In the genomic region with DNA sequence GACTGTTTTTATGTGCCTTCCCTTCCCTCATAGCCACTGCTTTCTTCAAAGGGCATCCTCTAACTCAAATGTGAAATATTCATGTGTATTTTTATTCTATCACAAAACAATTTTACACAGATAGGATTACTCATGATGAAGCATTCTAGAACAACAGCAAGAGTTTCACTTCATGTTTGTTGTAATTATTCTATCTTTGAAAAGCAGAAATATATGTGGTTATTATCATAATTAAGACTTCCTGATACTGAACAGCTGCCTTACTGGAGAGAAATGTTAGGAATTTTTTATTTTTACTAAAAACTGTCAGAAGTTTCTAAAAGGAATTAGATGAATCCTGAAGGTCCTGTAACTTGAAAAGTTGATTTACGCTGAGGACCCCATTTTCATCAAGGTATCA, we compare ENCODE assay signal across 23 cellular contexts.
DNase-seq lines count a peak whose midpoint lies in the region; ATAC-seq and TF ChIP-seq lines count a peak whose summit lies in the region.
"Had no signal": no experiment of that assay in that cellular context is flagged by ENCODE, and none has a peak within 500 bp of the region (broad histone marks: within the 10 kb centered on the region; RNA-seq: fewer than 3 reads in every experiment).

No MANE protein-coding gene starts in this region.

- H3K4me3 Mint-ChIP-seq in chondrocyte (ENCODE audit: unreplicated experiment): no peak overlapping the region
- H3K4me3 Mint-ChIP-seq: CD4-positive, CD25-positive, alpha-beta regulatory T cell had no signal

- no peak overlapping the region for H3K4ac ChIP-seq in IMR-90 (ENCODE audit: low read depth, low read length)

- H3K9ac ChIP-seq in BLaER1 treated with 17β-estradiol and CSF1 and Interleukin-3, amounts not matched to agents 10 nM and 100 nM: peak overlapping the region in 2 of 11 experiments; percentile 36 to 47; a peak in 3 of 22 replicates
- H3K9ac ChIP-seq in IMR-90 (ENCODE audit: low read depth, low read length): no peak overlapping the region
- H3K9ac ChIP-seq: SK-N-SH had no signal

- peak overlapping the region; percentile 46 for H2BK5ac ChIP-seq in IMR-90 (ENCODE audit: low read depth, low read length, poor library complexity, severe bottlenecking)

- H3K27me3 Mint-ChIP-seq in chondrocyte (ENCODE audit: low read depth): no peaks in the 10 kb centered on the region

- H3K18ac ChIP-seq in IMR-90 (ENCODE audit: low read depth, low read length): peak overlapping the region; percentile 50; the same call in 1 of the 2 replicates

- dilution Hi-C loops in IMR-90 (cut with HindIII; ENCODE audit: low sequenced_read_pairs, unreplicated experiment): no loop called here

- in situ Hi-C loops in IMR-90 (cut with MboI; ENCODE audit: low sequenced_read_pairs): no loop called here

- peaks cover 51% of the 10 kb centered on the region for H3K36me3 Mint-ChIP-seq in chondrocyte (ENCODE audit: low read depth)
- H3K36me3 Mint-ChIP-seq: CD4-positive, CD25-positive, alpha-beta regulatory T cell had no signal

- no peak overlapping the region for H4K5ac ChIP-seq in IMR-90 (ENCODE audit: low read depth, low read length)

- H3K27me3 ChIP-seq in BLaER1 treated with 17β-estradiol and CSF1 and Interleukin-3, amounts not matched to agents 10 nM and 100 nM: no peaks in the 10 kb centered on the region
- H3K27me3 ChIP-seq in IMR-90 (ENCODE audit: control insufficient read depth, insufficient read depth, low read length) (no peaks in the 10 kb centered on the region), osteoblast (ENCODE audit: insufficient read depth, low read length) (no peaks in the 10 kb centered on the region)

- peaks cover 0 to 59% (median 30%) of the 10 kb centered on the region in 10 experiments; a peak in 12 of 20 replicates for H3K4me1 ChIP-seq in BLaER1 treated with 17β-estradiol and CSF1 and Interleukin-3, amounts not matched to agents 10 nM and 100 nM
- peaks cover 20% of the 10 kb centered on the region for H3K4me1 ChIP-seq in IMR-90 (ENCODE audit: control insufficient read depth, insufficient read depth, low read length)
- H3K4me1 ChIP-seq in osteoblast (ENCODE audit: insufficient read depth, low read length): peaks cover 48% of the 10 kb centered on the region

- no peak for TF ChIP-seq RAD21 in IMR-90 (IDR thresholded peaks at IDR 0.05; ENCODE audit: low read length)

- H2BK20ac ChIP-seq in IMR-90 (ENCODE audit: low read depth, low read length): no peak overlapping the region

- CTCF ChIA-PET in IMR-90 (lab: Yijun Ruan, JAX): interaction anchor here (0.6 kb wide), 1 partner anchor 153 kb away, joined by 5 read pairs; no protein-coding TSS in a partner anchor

- peaks cover 73% of the 10 kb centered on the region for H3K4me1 Mint-ChIP-seq in chondrocyte (ENCODE audit: low read depth)
- H3K4me1 Mint-ChIP-seq: CD4-positive, CD25-positive, alpha-beta regulatory T cell had no signal

- no peak overlapping the region for H2BK120ac ChIP-seq in IMR-90 (ENCODE audit: low read depth, low read length)

- no peak overlapping the region for H2AK5ac ChIP-seq in IMR-90 (ENCODE audit: low read depth, low read length)

- no peak for TF ChIP-seq POLR2A in IMR-90 (IDR thresholded peaks at IDR 0.05; ENCODE audit: low read depth, low read length)

- TF ChIP-seq CTCF in IMR-90 (conservative IDR thresholded peaks at IDR 0.05; ENCODE audit: low read depth, low read length): no peak
- TF ChIP-seq CTCF in chondrocyte (IDR thresholded peaks at IDR 0.05): no peak
- TF ChIP-seq CTCF in osteoblast (IDR thresholded peaks at IDR 0.05; ENCODE audit: extremely low read depth, low read depth, low read length): no peak

- H3K36me3 ChIP-seq in BLaER1 treated with 17β-estradiol and CSF1 and Interleukin-3, amounts not matched to agents 10 nM and 100 nM: no peaks in the 10 kb centered on the region
- H3K36me3 ChIP-seq in IMR-90 (ENCODE audit: control insufficient read depth, insufficient read depth, low read length): no peaks in the 10 kb centered on the region
- H3K36me3 ChIP-seq in osteoblast (ENCODE audit: insufficient read depth, low read length): peaks cover 8% of the 10 kb centered on the region

- intact Hi-C loops in IMR-90 (cut with micrococcal nuclease): no loop called here
- intact Hi-C loops in posterior vena cava (cut with DNase I): no loop called here

- peaks cover 17% of the 10 kb centered on the region for H3K79me2 ChIP-seq in osteoblast (ENCODE audit: insufficient read depth, low read length)

- H3K23ac ChIP-seq in IMR-90 (ENCODE audit: low read depth, low read length): no peak overlapping the region

- no peak overlapping the region for H2AFZ ChIP-seq in IMR-90 (replicated peaks; ENCODE audit: low read length, poor library complexity)
- H2AFZ ChIP-seq in osteoblast (ENCODE audit: low read length): no peak overlapping the region

- ATAC-seq in IMR-90 (ENCODE audit: low read depth) (0 out of 2 replicates have a peak, but pooled peaks have one; percentile 31), HG02885 (IDR thresholded peaks at IDR 0.05; ENCODE audit: poor library complexity, unreplicated experiment) (no peak)
- ATAC-seq: PC-3 had no signal

- DNase-seq in IMR-90: no peak
- no peak for DNase-seq in chondrocyte (ENCODE audit: low spot score)
- DNase-seq in osteoblast (ENCODE audit: insufficient read length, low spot score, missing footprints): peak; percentile 34
- DNase-seq in SIG-M5 (lab: John Stamatoyannopoulos, UW): no peak
- no peak for DNase-seq in posterior vena cava (ENCODE audit: low spot score)
- no peak for DNase-seq in NCI-H446 (lab: John Stamatoyannopoulos, UW)
- DNase-seq: AML-193; CD4-positive, CD25-positive, alpha-beta regulatory T cell; H7; KG1; NCI-H1105; NCI-H146; NCI-H2029; NCI-H2227 treated with DMSO at 0.1 percent for 48 hours; NCI-H510A treated with DMSO at 0.1 percent for 48 hours; NCI-H774; NK-92 treated with Interleukin-12 subunit alpha and Interleukin-12 subunit beta, amount 100 ng/mL, for 24 hours; PC-3; RPMI8226; SHP77; SK-N-SH had no signal

- H3K27ac Mint-ChIP-seq in chondrocyte (ENCODE audit: unreplicated experiment): peak overlapping the region; percentile 78
- H3K27ac Mint-ChIP-seq: CD4-positive, CD25-positive, alpha-beta regulatory T cell had no signal

- BruUV-seq in IMR-90 (replicated peaks; lab: Mats Ljungman, UMichigan): no TSS peak

- no peak overlapping the region for H2AK9ac ChIP-seq in IMR-90 (replicated peaks; ENCODE audit: low read depth, low read length, poor library complexity)

- H3K9me3 Mint-ChIP-seq in chondrocyte (ENCODE audit: low read depth): peaks cover 19% of the 10 kb centered on the region

- POLR2A ChIA-PET in IMR-90 (lab: Charles Lee; ENCODE audit: unreplicated experiment): no interaction called here

- peaks cover 10% of the 10 kb centered on the region; the same call in 1 of the 2 replicates for H3K9me1 ChIP-seq in IMR-90 (ENCODE audit: insufficient read depth, low read length)

- no peaks in the 10 kb centered on the region for H3K79me1 ChIP-seq in IMR-90 (ENCODE audit: low read depth in 1 of 2, low read length in 2 of 2)

- no CpG with 5 or more reads among the region's 1 CpG for WGBS in IMR-90 (ENCODE audit: extremely low coverage in 2 of 2, insufficient read length in 1 of 2), 2 experiments

- no peak overlapping the region for H4K8ac ChIP-seq in IMR-90 (ENCODE audit: low read depth in 2 of 2, low read length in 2 of 2)

- H3K4me3 ChIP-seq in BLaER1 treated with 17β-estradiol and CSF1 and Interleukin-3, amounts not matched to agents 10 nM and 100 nM: no peak overlapping the region
- H3K4me3 ChIP-seq in IMR-90 (ENCODE audit: insufficient read depth, low read depth, low read length) (no peak overlapping the region), osteoblast (ENCODE audit: insufficient read depth, low read length) (no peak overlapping the region)

- H2BK15ac ChIP-seq in IMR-90 (ENCODE audit: low read depth, low read length): no peak overlapping the region

- H3K4me2 ChIP-seq in BLaER1 treated with 17β-estradiol and CSF1 and Interleukin-3, amounts not matched to agents 10 nM and 100 nM: peak overlapping the region in 6 of 11 experiments; percentile 20 to 76 (median 68); a peak in 9 of 22 replicates
- H3K4me2 ChIP-seq in IMR-90 (ENCODE audit: low read depth, low read length) (no peak overlapping the region), osteoblast (ENCODE audit: insufficient read depth, low read length) (no peak overlapping the region)
- H3K4me2 ChIP-seq: SK-N-SH had no signal

- H3K14ac ChIP-seq in IMR-90 (replicated peaks; ENCODE audit: low read depth, low read length): 0 out of 2 replicates have a peak overlapping the region, but pooled peaks have one; percentile 44

- H3K27ac ChIP-seq in BLaER1 treated with 17β-estradiol and CSF1 and Interleukin-3, amounts not matched to agents 10 nM and 100 nM: peak overlapping the region in 6 of 11 experiments; percentile 2 to 73 (median 50); a peak in 8 of 22 replicates
- H3K27ac ChIP-seq in IMR-90 (ENCODE audit: insufficient read depth, low read length): peak overlapping the region; percentile 31; the same call in 1 of the 2 replicates
- H3K27ac ChIP-seq in osteoblast (ENCODE audit: low read depth, low read length): peak overlapping the region; percentile 24

- no peak overlapping the region for H3K56ac ChIP-seq in IMR-90 (ENCODE audit: extremely low read depth, insufficient read depth, low read length)

- no peaks in the 10 kb centered on the region for H4K20me1 ChIP-seq in BLaER1 treated with 17β-estradiol and CSF1 and Interleukin-3, amounts not matched to agents 10 nM and 100 nM
- no peaks in the 10 kb centered on the region for H4K20me1 ChIP-seq in IMR-90 (ENCODE audit: insufficient read depth, low read length)
- H4K20me1 ChIP-seq in osteoblast (ENCODE audit: insufficient read depth, low read length): no peaks in the 10 kb centered on the region

- H4K91ac ChIP-seq in IMR-90 (ENCODE audit: insufficient read depth, low read depth, low read length): no peak overlapping the region

- peaks cover 15 to 27% (median 17%) of the 10 kb centered on the region in 11 experiments; a peak in 20 of 22 replicates for H3K9me3 ChIP-seq in BLaER1 treated with 17β-estradiol and CSF1 and Interleukin-3, amounts not matched to agents 10 nM and 100 nM (replicated peaks in 1 of 11)
- no peaks in the 10 kb centered on the region for H3K9me3 ChIP-seq in IMR-90 (ENCODE audit: control insufficient read depth, insufficient read depth, low read length)
- no peaks in the 10 kb centered on the region for H3K9me3 ChIP-seq in osteoblast (ENCODE audit: low read depth, low read length)

TF ChIP-seq in IMR-90, 13 proteins besides CTCF, POLR2A, EP300 and RAD21:
- TF ChIP-seq MAZ (IDR thresholded peaks at IDR 0.05; ENCODE audit: borderline replicate concordance, low read depth, low read length) (no peak), CHD1 (IDR thresholded peaks at IDR 0.05; ENCODE audit: low read depth, low read length) (no peak), MAFK (IDR thresholded peaks at IDR 0.05; ENCODE audit: low read depth, low read length) (no peak), RFX5 (IDR thresholded peaks at IDR 0.05; ENCODE audit: low read depth, low read length) (no peak), NFE2L2 (IDR thresholded peaks at IDR 0.05; ENCODE audit: low read depth, low read length) (no peak), SMC3 (IDR thresholded peaks at IDR 0.05; ENCODE audit: low read depth, low read length) (no peak)

Comparison
In these comparisons a context has a peak if more than half of its experiments do, and no peak if none do; other contexts are left out.
1. H3K4me2 ChIP-seq: peak in BLaER1 treated with 17β-estradiol and CSF1 and Interleukin-3, amounts not matched to agents 10 nM and 100 nM (6 of 11); none in IMR-90 (single experiment) and osteoblast (single experiment).
2. Peak in every context shown above with its lines, with median percentiles within 50 percentile points of each other: H3K27ac ChIP-seq.